In the genomic region with DNA sequence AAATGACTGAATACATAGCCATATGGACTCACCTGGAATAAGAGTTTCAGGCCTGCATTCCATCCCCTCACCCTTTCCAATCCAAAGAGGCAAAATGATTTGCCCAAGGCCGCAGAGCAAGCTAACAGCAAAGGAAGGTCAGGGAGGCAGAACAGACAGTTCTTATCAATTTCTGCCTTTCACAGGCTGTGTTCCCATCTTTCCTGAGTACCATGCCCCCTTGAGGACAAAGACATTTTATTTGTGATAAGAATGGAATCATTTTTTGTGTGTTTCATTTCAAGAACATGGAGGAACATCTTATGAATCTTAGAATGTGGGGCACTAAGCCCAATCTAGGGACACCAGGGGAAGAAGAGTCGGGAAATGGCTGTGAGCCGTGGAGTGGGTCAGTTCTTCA, we compare ENCODE assay signal across 13 cellular contexts. TPM values are rescaled to one million over a fixed set of nuclear protein-coding genes. Genes with fewer than 3 reads are reported as not detected.
DNase-seq lines count a peak whose midpoint lies in the region; ATAC-seq and TF ChIP-seq lines count a peak whose summit lies in the region.
"Had no signal": no experiment of that assay in that cellular context is flagged by ENCODE, and none has a peak within 500 bp of the region (broad histone marks: within the 10 kb centered on the region; RNA-seq: fewer than 3 reads in every experiment).

No MANE protein-coding gene starts in this region.

- no peak overlapping the region for H3K4me3 ChIP-seq in HCT116 (replicated peaks in 1 of 2; ENCODE audit: low read depth in 1 of 2, low read length in 2 of 2)
- H3K4me3 ChIP-seq in left ventricle myocardium inferior, result no peak overlapping the region
- H3K4me3 ChIP-seq in mucosa of descending colon, result no peak overlapping the region
- H3K4me3 ChIP-seq: MG63 had no signal

- no peak overlapping the region for H2AFZ ChIP-seq in HCT116 (ENCODE audit: low read depth, low read length, poor library complexity, severe bottlenecking)

- peaks cover 39% of the 10 kb centered on the region for H3K4me1 Mint-ChIP-seq in WTC11

- no peaks in the 10 kb centered on the region for H3K27me3 Mint-ChIP-seq in WTC11 (ENCODE audit: low read depth)

- peak; percentile 45 for TF ChIP-seq RAD21 in HCT116 (IDR thresholded peaks at IDR 0.05; ENCODE audit: low read depth)

- no peak overlapping the region for H3K4me2 ChIP-seq in HCT116 (ENCODE audit: low read length)

- ATAC-seq in HCT116 (no peak), WTC11 (no peak), foreskin keratinocyte (no peak), mucosa of descending colon (no peak)
- no peak for ATAC-seq in stimulated activated naive CD8-positive, alpha-beta T cell treated with anti-CD3 and anti-CD28 coated beads, Interleukin-15, Interleukin-2, amounts not matched to agents 100 U/mL and 50 U/mL, for 24 hours
- ATAC-seq: activated T-cell treated with anti-CD3 and anti-CD28 coated beads, Interleukin-2, amount 50 U/mL, for 4 hours had no signal

- RAD21 ChIA-PET in HCT116 (lab: Charles Lee; ENCODE audit: low non-redundant PET in 1 of 2, low total read pairs in 2 of 2, uncharacterized antibody in 2 of 2, unreplicated experiment in 2 of 2), result interaction anchor here in 1 of 2 experiments (0.6 kb wide), 1 partner anchor 39 kb away, joined by 3 read pairs; no protein-coding TSS in a partner anchor

- peaks cover 2 to 14% of the 10 kb centered on the region in 2 experiments; a peak in 2 of 4 replicates for H3K36me3 ChIP-seq in HCT116 (ENCODE audit: control insufficient read depth in 1 of 2, insufficient read depth in 2 of 2, low read length in 2 of 2)
- peaks cover 24% of the 10 kb centered on the region for H3K36me3 ChIP-seq in left ventricle myocardium inferior
- H3K36me3 ChIP-seq in mucosa of descending colon (ENCODE audit: low read depth), result no peaks in the 10 kb centered on the region

- peak; percentile 8 for DNase-seq in ACHN
- DNase-seq in HCT116 (ENCODE audit: low read depth, low spot score), result no peak
- DNase-seq in WTC11 (ENCODE audit: low spot score), result no peak
- no peak for DNase-seq in foreskin keratinocyte
- no peak for DNase-seq in stimulated activated naive CD8-positive, alpha-beta T cell treated with anti-CD3 and anti-CD28 coated beads, Interleukin-15, Interleukin-2, amounts not matched to agents 100 U/mL and 50 U/mL, for 24 hours
- no peak for DNase-seq in left ventricle myocardium inferior
- DNase-seq in mucosa of descending colon, result no peak
- no peak for DNase-seq in pons (ENCODE audit: low spot score)
- DNase-seq: activated CD4-positive, alpha-beta T cell treated with anti-CD3 and anti-CD28 coated beads for 48 hours; activated T-cell treated with anti-CD3 and anti-CD28 coated beads, Interleukin-2, amount 50 U/mL, for 4 hours; MG63; stimulated activated CD4-positive, alpha-beta T cell treated with anti-CD3 and anti-CD28 coated beads, Interleukin-2, amount 100 ng/mL, for 24 hours had no signal

- H3K27ac Mint-ChIP-seq in WTC11, result peak overlapping the region; percentile 44; the same call in 1 of the 2 replicates

- H3K9ac ChIP-seq in HCT116 (ENCODE audit: low read length), result no peak overlapping the region

- in situ Hi-C loops in ACHN (cut with HindIII; ENCODE audit: low pct_ligation_motif_present, low pct_unique_long_range_greater_than_20kb, low sequenced_read_pairs), result loop anchor here (25.0 kb wide), 1 partner anchor 97 kb away; no protein-coding TSS in a partner anchor

- intact Hi-C loops in HCT116 (cut with micrococcal nuclease), result loop anchor here (5.0 kb wide), 1 partner anchor 167 kb away; no protein-coding TSS in a partner anchor
- intact Hi-C loops in left ventricle myocardium inferior (cut with micrococcal nuclease), result no loop called here
- intact Hi-C loops in mucosa of descending colon (cut with DNase I, micrococcal nuclease), result no loop called here

- H3K79me2 ChIP-seq in HCT116 (ENCODE audit: insufficient read depth, low read length), result peaks cover 40% of the 10 kb centered on the region

- H3K27me3 ChIP-seq in HCT116 (ENCODE audit: insufficient read depth, low read length) (no peaks in the 10 kb centered on the region), foreskin keratinocyte (no peaks in the 10 kb centered on the region), left ventricle myocardium inferior (ENCODE audit: low read depth) (no peaks in the 10 kb centered on the region)
- H3K27me3 ChIP-seq: MG63 had no signal

- H3K4me1 ChIP-seq in HCT116 (ENCODE audit: control insufficient read depth in 1 of 2, insufficient read depth in 2 of 2, low read length in 2 of 2) (peaks cover 0 to 12% of the 10 kb centered on the region in 2 experiments; a peak in 2 of 4 replicates), foreskin keratinocyte (no peaks in the 10 kb centered on the region), left ventricle myocardium inferior (peaks cover 62% of the 10 kb centered on the region), mucosa of descending colon (ENCODE audit: low read depth) (peaks cover 14% of the 10 kb centered on the region)

- no peaks in the 10 kb centered on the region for H4K20me1 ChIP-seq in HCT116 (ENCODE audit: insufficient read depth)

- TF ChIP-seq POLR2A in HCT116 (IDR thresholded peaks at IDR 0.05; ENCODE audit: borderline replicate concordance, extremely low read depth, insufficient read depth, insufficient read length), result no peak

- H3K27ac ChIP-seq in HCT116 (ENCODE audit: low read depth, low read length) (no peak overlapping the region), foreskin keratinocyte (no peak overlapping the region), left ventricle myocardium inferior (replicated peaks) (no peak overlapping the region)
- H3K27ac ChIP-seq: C4-2B had no signal

- peak; percentile 26 to 32 (median 32); a peak in 4 of 6 replicates for TF ChIP-seq CTCF in HCT116 (IDR thresholded peaks at IDR 0.05 in 2 of 3, conservative IDR thresholded peaks at IDR 0.05 in 1 of 3; ENCODE audit: borderline replicate concordance in 1 of 3, insufficient read depth in 1 of 3, low read depth in 2 of 3, low read length in 2 of 3)
- TF ChIP-seq CTCF in WTC11 (IDR thresholded peaks at IDR 0.05), result no peak
- peak; percentile 40 for TF ChIP-seq CTCF in foreskin keratinocyte (conservative IDR thresholded peaks at IDR 0.05)
- TF ChIP-seq CTCF in left ventricle myocardium inferior (IDR thresholded peaks at IDR 0.05; ENCODE audit: borderline replicate concordance), result no peak
- TF ChIP-seq CTCF in mucosa of descending colon (IDR thresholded peaks at IDR 0.05), result no peak

- H3K9me2 ChIP-seq in HCT116 (ENCODE audit: insufficient read depth), result no peaks in the 10 kb centered on the region

- H3K9me3 Mint-ChIP-seq in WTC11, result peaks cover 6% of the 10 kb centered on the region; the same call in 1 of the 2 replicates
- H3K9me3 Mint-ChIP-seq: activated T-cell treated with anti-CD3 and anti-CD28 coated beads, Interleukin-2, amount 50 U/mL, for 4 hours had no signal

- no TSS peak for BruUV-seq in HCT116 (replicated peaks; lab: Mats Ljungman, UMichigan)

- CTCF ChIA-PET in HCT116 (lab: Charles Lee), result no interaction called here
- CTCF ChIA-PET in WTC11 (lab: Charles Lee), result no interaction called here

- H3K36me3 Mint-ChIP-seq in WTC11, result peaks cover 38% of the 10 kb centered on the region

- POLR2A ChIA-PET in HCT116 (lab: Charles Lee) (no interaction called here), WTC11 (lab: Charles Lee) (no interaction called here)

- H3K9me3 ChIP-seq in HCT116 (ENCODE audit: control insufficient read depth in 1 of 2, insufficient read depth in 1 of 2, low read depth in 1 of 2, low read length in 2 of 2), result no peaks in the 10 kb centered on the region
- H3K9me3 ChIP-seq in left ventricle myocardium inferior (replicated peaks), result no peaks in the 10 kb centered on the region
- no peaks in the 10 kb centered on the region for H3K9me3 ChIP-seq in mucosa of descending colon
- H3K9me3 ChIP-seq: MG63 had no signal

- H3K4me3 Mint-ChIP-seq in WTC11, result no peak overlapping the region
- H3K4me3 Mint-ChIP-seq: activated T-cell treated with anti-CD3 and anti-CD28 coated beads, Interleukin-2, amount 50 U/mL, for 4 hours had no signal

TF ChIP-seq in HCT116, 20 proteins besides CTCF, POLR2A, EP300 and RAD21 (continues in another document):
- no peak for TF ChIP-seq TCF7L2 (IDR thresholded peaks at IDR 0.05; ENCODE audit: borderline replicate concordance, extremely low read depth, insufficient read depth, insufficient read length)
- no peak for TF ChIP-seq CBX3 (IDR thresholded peaks at IDR 0.05; ENCODE audit: low read depth)
- TF ChIP-seq, protein P1, sequence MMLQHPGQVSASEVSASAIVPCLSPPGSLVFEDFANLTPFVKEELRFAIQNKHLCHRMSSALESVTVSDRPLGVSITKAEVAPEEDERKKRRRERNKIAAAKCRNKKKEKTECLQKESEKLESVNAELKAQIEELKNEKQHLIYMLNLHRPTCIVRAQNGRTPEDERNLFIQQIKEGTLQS (IDR thresholded peaks at IDR 0.05), result no peak
- TF ChIP-seq POLR2AphosphoS5 (IDR thresholded peaks at IDR 0.05; ENCODE audit: low read depth, low read length), result no peak
- TF ChIP-seq, protein P2, sequence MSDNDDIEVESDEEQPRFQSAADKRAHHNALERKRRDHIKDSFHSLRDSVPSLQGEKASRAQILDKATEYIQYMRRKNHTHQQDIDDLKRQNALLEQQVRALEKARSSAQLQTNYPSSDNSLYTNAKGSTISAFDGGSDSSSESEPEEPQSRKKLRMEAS (IDR thresholded peaks at IDR 0.05), result no peak
- no peak for TF ChIP-seq ZFX (IDR thresholded peaks at IDR 0.05)
- TF ChIP-seq CEBPB (IDR thresholded peaks at IDR 0.05; ENCODE audit: low read depth), result no peak
- no peak for TF ChIP-seq SIN3A (IDR thresholded peaks at IDR 0.05; ENCODE audit: low read depth)

TF ChIP-seq in WTC11, 78 proteins besides CTCF, POLR2A, EP300 and RAD21 (continues in another document):
- TF ChIP-seq, protein P3, sequence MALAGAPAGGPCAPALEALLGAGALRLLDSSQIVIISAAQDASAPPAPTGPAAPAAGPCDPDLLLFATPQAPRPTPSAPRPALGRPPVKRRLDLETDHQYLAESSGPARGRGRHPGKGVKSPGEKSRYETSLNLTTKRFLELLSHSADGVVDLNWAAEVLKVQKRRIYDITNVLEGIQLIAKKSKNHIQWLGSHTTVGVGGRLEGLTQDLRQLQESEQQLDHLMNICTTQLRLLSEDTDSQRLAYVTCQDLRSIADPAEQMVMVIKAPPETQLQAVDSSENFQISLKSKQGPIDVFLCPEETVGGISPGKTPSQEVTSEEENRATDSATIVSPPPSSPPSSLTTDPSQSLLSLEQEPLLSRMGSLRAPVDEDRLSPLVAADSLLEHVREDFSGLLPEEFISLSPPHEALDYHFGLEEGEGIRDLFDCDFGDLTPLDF (CRISPR knock-in tag; IDR thresholded peaks at IDR 0.05), result no peak

RNA-seq across cellular contexts. Expression of a gene that starts 13.9 kb away (rescaled TPM):
- total RNA-seq in HCT116 (2021; ENCODE audit: unreplicated experiment), result 17.9 TPM
- polyA plus RNA-seq in HCT116 (2012), result 14.2 TPM in 2 replicates
- 34.4 to 40.6 TPM (median 36.6 TPM) in 3 replicates for total RNA-seq in WTC11 (2021)
- 18.9 and 22.5 TPM in 2 replicates for total RNA-seq in foreskin keratinocyte
- polyA plus RNA-seq in foreskin keratinocyte, result 6.6 and 6.9 TPM in 2 replicates
- total RNA-seq in left ventricle myocardium inferior, result 5.0 TPM
- total RNA-seq in mucosa of descending colon, result 10 to 100 TPM; 44.8 to 63.6 (median 50.2) TPM

Comparison
In these comparisons a context has a peak if more than half of its experiments do, and no peak if none do; other contexts are left out.
1. CTCF ChIP-seq: peak in HCT116 (3 of 3) and foreskin keratinocyte (single experiment); none in WTC11 (single experiment), left ventricle myocardium inferior (single experiment) and mucosa of descending colon (single experiment).